10 cellular contexts compared by ENCODE assay signal in the genomic region with DNA sequence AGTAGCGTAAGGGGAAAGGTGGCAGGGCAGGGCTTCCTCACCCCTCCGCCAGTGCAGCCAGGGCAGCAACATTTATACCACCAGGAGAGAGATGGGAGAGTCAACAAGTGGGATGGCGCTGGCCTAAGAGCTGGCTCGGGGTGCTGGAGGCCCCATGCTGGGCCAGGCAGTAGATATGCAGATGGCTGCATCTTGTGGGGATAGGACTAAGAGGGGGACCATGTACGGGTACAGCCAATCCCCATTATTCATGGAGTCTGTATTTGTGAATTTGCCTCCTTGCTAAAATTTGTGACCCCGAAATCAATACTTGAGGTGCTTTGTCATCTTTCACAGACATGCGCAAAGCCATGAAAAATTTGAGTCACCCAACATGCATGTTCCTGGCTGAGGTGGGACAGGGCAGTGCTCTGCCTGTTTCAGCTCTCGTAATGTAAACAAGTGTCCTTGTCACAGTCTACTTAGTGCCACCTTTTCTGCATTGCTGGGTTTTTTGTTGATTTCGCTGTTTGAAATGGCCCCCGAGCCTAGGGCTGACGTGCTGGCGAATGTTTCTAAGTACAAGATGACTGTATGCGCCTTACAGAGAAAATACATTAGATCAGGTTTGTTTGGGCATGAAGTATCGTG. TPM values are rescaled to one million over a fixed set of nuclear protein-coding genes. Genes with fewer than 3 reads are reported as not detected.
DNase-seq lines count a peak whose midpoint lies in the region; ATAC-seq and TF ChIP-seq lines count a peak whose summit lies in the region.
"Had no signal": no experiment of that assay in that cellular context is flagged by ENCODE, and none has a peak within 500 bp of the region (broad histone marks: within the 10 kb centered on the region; RNA-seq: fewer than 3 reads in every experiment).

No MANE protein-coding gene starts in this region.

- peaks cover 44% of the 10 kb centered on the region for H3K36me3 Mint-ChIP-seq in activated T-cell treated with anti-CD3 and anti-CD28 coated beads, Interleukin-2, amount 50 U/mL, for 24 hours (ENCODE audit: low read depth)
- H3K36me3 Mint-ChIP-seq in activated naive CD8-positive, alpha-beta T cell treated with anti-CD3 and anti-CD28 coated beads, Interleukin-2, amount 50 U/mL, for 24 hours (ENCODE audit: low read depth) = peaks cover 15% of the 10 kb centered on the region
- H3K36me3 Mint-ChIP-seq in type B pancreatic cell = peaks cover 3% of the 10 kb centered on the region

- no peak overlapping the region for H3K4me3 ChIP-seq in H7 (ENCODE audit: insufficient read depth, low read depth, low read length)
- H3K4me3 ChIP-seq: stomach had no signal

- no peaks in the 10 kb centered on the region; the same call in 1 of the 2 replicates for H3K27me3 ChIP-seq in H7 (ENCODE audit: control insufficient read depth, insufficient read depth, low read length)
- H3K27me3 ChIP-seq: stomach had no signal

- peak overlapping the region; percentile 98 for H3K27ac Mint-ChIP-seq in activated T-cell treated with anti-CD3 and anti-CD28 coated beads, Interleukin-2, amount 50 U/mL, for 24 hours
- peak overlapping the region; percentile 100 for H3K27ac Mint-ChIP-seq in activated naive CD8-positive, alpha-beta T cell treated with anti-CD3 and anti-CD28 coated beads, Interleukin-2, amount 50 U/mL, for 24 hours
- no peak overlapping the region for H3K27ac Mint-ChIP-seq in type B pancreatic cell

- no peak for DNase-seq in activated T-cell treated with anti-CD3 and anti-CD28 coated beads, Interleukin-2, amount 50 U/mL, for 24 hours
- no peak for DNase-seq in activated T-cell treated with anti-CD3 and anti-CD28 coated beads, Interleukin-2, amount 50 U/mL, for 1 hour
- DNase-seq in activated naive CD8-positive, alpha-beta T cell treated with anti-CD3 and anti-CD28 coated beads, Interleukin-2, amount 50 U/mL, for 24 hours = no peak
- DNase-seq in stimulated activated naive CD8-positive, alpha-beta T cell treated with anti-CD3 and anti-CD28 coated beads, Interleukin-15, Interleukin-2, amounts not matched to agents 100 U/mL and 50 U/mL, for 24 hours = no peak
- DNase-seq in 8988T (no peak), type B pancreatic cell (ENCODE audit: extremely low spot score, unreplicated experiment) (no peak), H7 (no peak)
- DNase-seq: nucleus accumbens, stomach had no signal

- peak overlapping the region; percentile 42 for H3K4me3 Mint-ChIP-seq in activated T-cell treated with anti-CD3 and anti-CD28 coated beads, Interleukin-2, amount 50 U/mL, for 24 hours
- H3K4me3 Mint-ChIP-seq in activated naive CD8-positive, alpha-beta T cell treated with anti-CD3 and anti-CD28 coated beads, Interleukin-2, amount 50 U/mL, for 24 hours = peak overlapping the region; percentile 64
- no peak overlapping the region for H3K4me3 Mint-ChIP-seq in type B pancreatic cell

- TF ChIP-seq CTCF in type B pancreatic cell (conservative IDR thresholded peaks at IDR 0.05) = no peak

- H3K4me1 Mint-ChIP-seq in activated T-cell treated with anti-CD3 and anti-CD28 coated beads, Interleukin-2, amount 50 U/mL, for 24 hours (ENCODE audit: low read depth) = peaks cover 86% of the 10 kb centered on the region
- peaks cover 97% of the 10 kb centered on the region for H3K4me1 Mint-ChIP-seq in activated naive CD8-positive, alpha-beta T cell treated with anti-CD3 and anti-CD28 coated beads, Interleukin-2, amount 50 U/mL, for 24 hours
- no peaks in the 10 kb centered on the region for H3K4me1 Mint-ChIP-seq in type B pancreatic cell (ENCODE audit: unreplicated experiment)

- H3K9me3 Mint-ChIP-seq in activated T-cell treated with anti-CD3 and anti-CD28 coated beads, Interleukin-2, amount 50 U/mL, for 24 hours = peaks cover 4% of the 10 kb centered on the region
- no peaks in the 10 kb centered on the region for H3K9me3 Mint-ChIP-seq in activated naive CD8-positive, alpha-beta T cell treated with anti-CD3 and anti-CD28 coated beads, Interleukin-2, amount 50 U/mL, for 24 hours
- no peaks in the 10 kb centered on the region for H3K9me3 Mint-ChIP-seq in type B pancreatic cell

- peak; percentile 22 for ATAC-seq in activated naive CD8-positive, alpha-beta T cell treated with anti-CD3 and anti-CD28 coated beads, Interleukin-2, amount 50 U/mL, for 24 hours
- peak; percentile 20 for ATAC-seq in stimulated activated naive CD8-positive, alpha-beta T cell treated with anti-CD3 and anti-CD28 coated beads, Interleukin-15, Interleukin-2, amounts not matched to agents 100 U/mL and 50 U/mL, for 24 hours

- no peaks in the 10 kb centered on the region for H3K36me3 ChIP-seq in KOPT-K1 (ENCODE audit: insufficient read depth, low read length)
- H3K36me3 ChIP-seq in H7 (replicated peaks; ENCODE audit: control insufficient read depth, insufficient read depth, low read length) = no peaks in the 10 kb centered on the region

- no peaks in the 10 kb centered on the region for H3K9me3 ChIP-seq in KOPT-K1 (ENCODE audit: insufficient read depth, low read length, poor library complexity, severe bottlenecking)
- H3K9me3 ChIP-seq: stomach had no signal

- peak overlapping the region; percentile 98 for H3K27ac ChIP-seq in KOPT-K1 (ENCODE audit: low read depth, low read length, poor library complexity, severe bottlenecking)

- no peaks in the 10 kb centered on the region for H3K27me3 Mint-ChIP-seq in activated T-cell treated with anti-CD3 and anti-CD28 coated beads, Interleukin-2, amount 50 U/mL, for 24 hours
- no peaks in the 10 kb centered on the region for H3K27me3 Mint-ChIP-seq in activated naive CD8-positive, alpha-beta T cell treated with anti-CD3 and anti-CD28 coated beads, Interleukin-2, amount 50 U/mL, for 24 hours
- no peaks in the 10 kb centered on the region for H3K27me3 Mint-ChIP-seq in type B pancreatic cell

RNA-seq across cellular contexts. Expression of a gene that starts 27.5 kb away (rescaled TPM):
- 30.7 and 36.0 TPM in 2 replicates for total RNA-seq in type B pancreatic cell (ENCODE audit: low replicate concordance)
- 8.7 and 13.9 TPM in 2 replicates for total RNA-seq in H7 (2014; rRNA removed; shearing (Covaris generic))
